Comparison of ENCODE assay signal across 8 cellular contexts in the genomic region with DNA sequence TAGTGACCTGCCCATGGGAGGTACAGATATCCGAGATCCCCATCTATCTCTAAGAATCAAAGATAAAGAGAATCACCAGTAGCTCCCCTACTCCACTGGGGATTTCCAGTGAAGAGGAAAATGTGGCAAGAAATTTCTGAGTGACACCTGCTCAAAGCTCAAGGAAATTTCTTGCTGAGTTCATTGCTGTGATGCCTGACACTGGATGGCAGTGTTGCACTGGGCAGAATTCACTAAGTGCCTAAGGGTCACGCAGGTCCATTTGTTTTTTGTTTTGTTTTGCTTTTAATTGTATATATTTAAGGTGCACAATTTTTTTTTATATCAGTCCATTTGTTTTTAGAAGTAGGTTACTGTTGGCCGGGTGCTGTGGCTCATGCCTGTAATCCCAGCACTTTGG.
DNase-seq lines count a peak whose midpoint lies in the region; ATAC-seq and TF ChIP-seq lines count a peak whose summit lies in the region.

No MANE protein-coding gene starts in this region.

- peak; percentile 68 for DNase-seq in DMS53 (lab: John Stamatoyannopoulos, UW)
- peak; percentile 12 to 46 for DNase-seq in Kasumi-1 (lab: John Stamatoyannopoulos, UW)
- no peak for DNase-seq in ascending aorta (ENCODE audit: low spot score in 2 of 2)
- peak; percentile 55 for DNase-seq in medulla oblongata (ENCODE audit: extremely low spot score)
- no peak for DNase-seq in foreskin melanocyte
- DNase-seq in left colon = no peak

- peak in 2 of 3 experiments; percentile 18 to 42 for TF ChIP-seq CTCF in ascending aorta (IDR thresholded peaks at IDR 0.05)

- no peak overlapping the region for H3K27ac ChIP-seq in ascending aorta

- intact Hi-C loops in ascending aorta (cut with DNase I) = no loop called here
- intact Hi-C loops in left colon (cut with DNase I, micrococcal nuclease) = no loop called here

- H3K9me3 ChIP-seq in ascending aorta = no peaks in the 10 kb centered on the region

- ATAC-seq in GM19328 (IDR thresholded peaks at IDR 0.05; ENCODE audit: unreplicated experiment) (no peak), HG03045 (IDR thresholded peaks at IDR 0.05; ENCODE audit: unreplicated experiment) (no peak), left colon (no peak)

- no peak overlapping the region for H3K4me3 ChIP-seq in ascending aorta

- H3K27me3 ChIP-seq in ascending aorta = no peaks in the 10 kb centered on the region

- no peaks in the 10 kb centered on the region for H3K36me3 ChIP-seq in ascending aorta

- H3K4me1 ChIP-seq in ascending aorta = no peaks in the 10 kb centered on the region

Comparison
In these comparisons a context has a peak if more than half of its experiments do, and no peak if none do; other contexts are left out.
1. DNase-seq: peak in DMS53 (single experiment), Kasumi-1 (2 of 2) and medulla oblongata (single experiment); none in ascending aorta (0 of 2), foreskin melanocyte (single experiment) and left colon (0 of 2).